In genomic region chr19:51541458-51542357, GRCh38 we compare ENCODE assay signal across 1 cellular context.
TF ChIP-seq lines count a peak whose summit lies in the region.

No MANE protein-coding gene starts in this region.

TF ChIP-seq in K562, 482 proteins besides CTCF, POLR2A, EP300 and RAD21 (continued from another document):
- TF ChIP-seq POLR2H (tag; IDR thresholded peaks at IDR 0.05; ENCODE audit: low read depth) (no peak), PHTF2 (CRISPR knock-in tag; IDR thresholded peaks at IDR 0.05) (no peak), SMARCE1 (IDR thresholded peaks at IDR 0.05) (peak; percentile 21; the same call in 1 of the 2 replicates), CXXC5 (CRISPR knock-in tag; IDR thresholded peaks at IDR 0.05) (peak; percentile 5; the same call in 1 of the 2 replicates), POU5F1 (IDR thresholded peaks at IDR 0.05; ENCODE audit: borderline replicate concordance, low read depth, low read length, partially characterized antibody) (no peak), IRF2 (CRISPR knock-in tag; IDR thresholded peaks at IDR 0.05) (no peak), ETV5 (CRISPR knock-in tag; IDR thresholded peaks at IDR 0.05; ENCODE audit: low read depth) (no peak), CBFA2T3 (IDR thresholded peaks at IDR 0.05) (peak; percentile 2; the same call in 1 of the 2 replicates), HDGF (IDR thresholded peaks at IDR 0.05) (no peak), YY1 (IDR thresholded peaks at IDR 0.05; ENCODE audit: borderline replicate concordance in 1 of 3, control insufficient read depth in 1 of 3, extremely low read depth in 1 of 3, insufficient read depth in 3 of 3, insufficient read length in 1 of 3, insufficient replicate concordance in 2 of 3, low read depth in 1 of 3, low read length in 2 of 3) (no peak), ZNF175 (CRISPR knock-in tag; IDR thresholded peaks at IDR 0.05; ENCODE audit: low read depth) (no peak), CTBP1 (IDR thresholded peaks at IDR 0.05; ENCODE audit: borderline replicate concordance) (peak; percentile 66), SOX6 (IDR thresholded peaks at IDR 0.05) (peak; percentile 23; the same call in 1 of the 2 replicates), LARP7 (IDR thresholded peaks at IDR 0.05) (no peak; the same call in 1 of the 2 replicates), NRF1 (conservative IDR thresholded peaks at IDR 0.05 in 1 of 2, IDR thresholded peaks at IDR 0.05 in 1 of 2) (peak; percentile 56 to 62; a peak in 3 of 4 replicates), BACH1 (tag; IDR thresholded peaks at IDR 0.05) (0 out of 2 replicates have a peak, but pooled peaks have one; percentile 17), E2F6 (IDR thresholded peaks at IDR 0.05; ENCODE audit: borderline replicate concordance in 1 of 2, extremely low read depth in 1 of 2, insufficient read depth in 1 of 2, insufficient read length in 1 of 2, low read depth in 1 of 2, low read length in 1 of 2, poor library complexity in 1 of 2, severe bottlenecking in 1 of 2) (peak in 1 of 2 experiments; percentile 19)
- TF ChIP-seq, protein P1, sequence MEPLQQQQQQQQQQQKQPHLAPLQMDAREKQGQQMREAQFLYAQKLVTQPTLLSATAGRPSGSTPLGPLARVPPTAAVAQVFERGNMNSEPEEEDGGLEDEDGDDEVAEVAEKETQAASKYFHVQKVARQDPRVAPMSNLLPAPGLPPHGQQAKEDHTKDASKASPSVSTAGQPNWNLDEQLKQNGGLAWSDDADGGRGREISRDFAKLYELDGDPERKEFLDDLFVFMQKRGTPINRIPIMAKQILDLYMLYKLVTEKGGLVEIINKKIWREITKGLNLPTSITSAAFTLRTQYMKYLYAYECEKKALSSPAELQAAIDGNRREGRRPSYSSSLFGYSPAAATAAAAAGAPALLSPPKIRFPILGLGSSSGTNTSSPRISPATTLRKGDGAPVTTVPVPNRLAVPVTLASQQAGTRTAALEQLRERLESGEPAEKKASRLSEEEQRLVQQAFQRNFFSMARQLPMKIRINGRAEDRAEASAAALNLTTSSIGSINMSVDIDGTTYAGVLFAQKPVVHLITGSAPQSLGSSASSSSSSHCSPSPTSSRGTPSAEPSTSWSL (CRISPR knock-in tag; IDR thresholded peaks at IDR 0.05; ENCODE audit: borderline replicate concordance): no peak
- TF ChIP-seq, protein P2, sequence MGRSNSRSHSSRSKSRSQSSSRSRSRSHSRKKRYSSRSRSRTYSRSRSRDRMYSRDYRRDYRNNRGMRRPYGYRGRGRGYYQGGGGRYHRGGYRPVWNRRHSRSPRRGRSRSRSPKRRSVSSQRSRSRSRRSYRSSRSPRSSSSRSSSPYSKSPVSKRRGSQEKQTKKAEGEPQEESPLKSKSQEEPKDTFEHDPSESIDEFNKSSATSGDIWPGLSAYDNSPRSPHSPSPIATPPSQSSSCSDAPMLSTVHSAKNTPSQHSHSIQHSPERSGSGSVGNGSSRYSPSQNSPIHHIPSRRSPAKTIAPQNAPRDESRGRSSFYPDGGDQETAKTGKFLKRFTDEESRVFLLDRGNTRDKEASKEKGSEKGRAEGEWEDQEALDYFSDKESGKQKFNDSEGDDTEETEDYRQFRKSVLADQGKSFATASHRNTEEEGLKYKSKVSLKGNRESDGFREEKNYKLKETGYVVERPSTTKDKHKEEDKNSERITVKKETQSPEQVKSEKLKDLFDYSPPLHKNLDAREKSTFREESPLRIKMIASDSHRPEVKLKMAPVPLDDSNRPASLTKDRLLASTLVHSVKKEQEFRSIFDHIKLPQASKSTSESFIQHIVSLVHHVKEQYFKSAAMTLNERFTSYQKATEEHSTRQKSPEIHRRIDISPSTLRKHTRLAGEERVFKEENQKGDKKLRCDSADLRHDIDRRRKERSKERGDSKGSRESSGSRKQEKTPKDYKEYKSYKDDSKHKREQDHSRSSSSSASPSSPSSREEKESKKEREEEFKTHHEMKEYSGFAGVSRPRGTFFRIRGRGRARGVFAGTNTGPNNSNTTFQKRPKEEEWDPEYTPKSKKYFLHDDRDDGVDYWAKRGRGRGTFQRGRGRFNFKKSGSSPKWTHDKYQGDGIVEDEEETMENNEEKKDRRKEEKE (IDR thresholded peaks at IDR 0.05; ENCODE audit: borderline replicate concordance in 1 of 2, control insufficient read depth in 1 of 2, low read depth in 2 of 2, low read length in 1 of 2): no peak
- TF ChIP-seq, protein P3, sequence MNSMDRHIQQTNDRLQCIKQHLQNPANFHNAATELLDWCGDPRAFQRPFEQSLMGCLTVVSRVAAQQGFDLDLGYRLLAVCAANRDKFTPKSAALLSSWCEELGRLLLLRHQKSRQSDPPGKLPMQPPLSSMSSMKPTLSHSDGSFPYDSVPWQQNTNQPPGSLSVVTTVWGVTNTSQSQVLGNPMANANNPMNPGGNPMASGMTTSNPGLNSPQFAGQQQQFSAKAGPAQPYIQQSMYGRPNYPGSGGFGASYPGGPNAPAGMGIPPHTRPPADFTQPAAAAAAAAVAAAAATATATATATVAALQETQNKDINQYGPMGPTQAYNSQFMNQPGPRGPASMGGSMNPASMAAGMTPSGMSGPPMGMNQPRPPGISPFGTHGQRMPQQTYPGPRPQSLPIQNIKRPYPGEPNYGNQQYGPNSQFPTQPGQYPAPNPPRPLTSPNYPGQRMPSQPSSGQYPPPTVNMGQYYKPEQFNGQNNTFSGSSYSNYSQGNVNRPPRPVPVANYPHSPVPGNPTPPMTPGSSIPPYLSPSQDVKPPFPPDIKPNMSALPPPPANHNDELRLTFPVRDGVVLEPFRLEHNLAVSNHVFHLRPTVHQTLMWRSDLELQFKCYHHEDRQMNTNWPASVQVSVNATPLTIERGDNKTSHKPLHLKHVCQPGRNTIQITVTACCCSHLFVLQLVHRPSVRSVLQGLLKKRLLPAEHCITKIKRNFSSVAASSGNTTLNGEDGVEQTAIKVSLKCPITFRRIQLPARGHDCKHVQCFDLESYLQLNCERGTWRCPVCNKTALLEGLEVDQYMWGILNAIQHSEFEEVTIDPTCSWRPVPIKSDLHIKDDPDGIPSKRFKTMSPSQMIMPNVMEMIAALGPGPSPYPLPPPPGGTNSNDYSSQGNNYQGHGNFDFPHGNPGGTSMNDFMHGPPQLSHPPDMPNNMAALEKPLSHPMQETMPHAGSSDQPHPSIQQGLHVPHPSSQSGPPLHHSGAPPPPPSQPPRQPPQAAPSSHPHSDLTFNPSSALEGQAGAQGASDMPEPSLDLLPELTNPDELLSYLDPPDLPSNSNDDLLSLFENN (IDR thresholded peaks at IDR 0.05; ENCODE audit: low read depth in 2 of 2, low read length in 2 of 2): no peak
- TF ChIP-seq, protein P4, sequence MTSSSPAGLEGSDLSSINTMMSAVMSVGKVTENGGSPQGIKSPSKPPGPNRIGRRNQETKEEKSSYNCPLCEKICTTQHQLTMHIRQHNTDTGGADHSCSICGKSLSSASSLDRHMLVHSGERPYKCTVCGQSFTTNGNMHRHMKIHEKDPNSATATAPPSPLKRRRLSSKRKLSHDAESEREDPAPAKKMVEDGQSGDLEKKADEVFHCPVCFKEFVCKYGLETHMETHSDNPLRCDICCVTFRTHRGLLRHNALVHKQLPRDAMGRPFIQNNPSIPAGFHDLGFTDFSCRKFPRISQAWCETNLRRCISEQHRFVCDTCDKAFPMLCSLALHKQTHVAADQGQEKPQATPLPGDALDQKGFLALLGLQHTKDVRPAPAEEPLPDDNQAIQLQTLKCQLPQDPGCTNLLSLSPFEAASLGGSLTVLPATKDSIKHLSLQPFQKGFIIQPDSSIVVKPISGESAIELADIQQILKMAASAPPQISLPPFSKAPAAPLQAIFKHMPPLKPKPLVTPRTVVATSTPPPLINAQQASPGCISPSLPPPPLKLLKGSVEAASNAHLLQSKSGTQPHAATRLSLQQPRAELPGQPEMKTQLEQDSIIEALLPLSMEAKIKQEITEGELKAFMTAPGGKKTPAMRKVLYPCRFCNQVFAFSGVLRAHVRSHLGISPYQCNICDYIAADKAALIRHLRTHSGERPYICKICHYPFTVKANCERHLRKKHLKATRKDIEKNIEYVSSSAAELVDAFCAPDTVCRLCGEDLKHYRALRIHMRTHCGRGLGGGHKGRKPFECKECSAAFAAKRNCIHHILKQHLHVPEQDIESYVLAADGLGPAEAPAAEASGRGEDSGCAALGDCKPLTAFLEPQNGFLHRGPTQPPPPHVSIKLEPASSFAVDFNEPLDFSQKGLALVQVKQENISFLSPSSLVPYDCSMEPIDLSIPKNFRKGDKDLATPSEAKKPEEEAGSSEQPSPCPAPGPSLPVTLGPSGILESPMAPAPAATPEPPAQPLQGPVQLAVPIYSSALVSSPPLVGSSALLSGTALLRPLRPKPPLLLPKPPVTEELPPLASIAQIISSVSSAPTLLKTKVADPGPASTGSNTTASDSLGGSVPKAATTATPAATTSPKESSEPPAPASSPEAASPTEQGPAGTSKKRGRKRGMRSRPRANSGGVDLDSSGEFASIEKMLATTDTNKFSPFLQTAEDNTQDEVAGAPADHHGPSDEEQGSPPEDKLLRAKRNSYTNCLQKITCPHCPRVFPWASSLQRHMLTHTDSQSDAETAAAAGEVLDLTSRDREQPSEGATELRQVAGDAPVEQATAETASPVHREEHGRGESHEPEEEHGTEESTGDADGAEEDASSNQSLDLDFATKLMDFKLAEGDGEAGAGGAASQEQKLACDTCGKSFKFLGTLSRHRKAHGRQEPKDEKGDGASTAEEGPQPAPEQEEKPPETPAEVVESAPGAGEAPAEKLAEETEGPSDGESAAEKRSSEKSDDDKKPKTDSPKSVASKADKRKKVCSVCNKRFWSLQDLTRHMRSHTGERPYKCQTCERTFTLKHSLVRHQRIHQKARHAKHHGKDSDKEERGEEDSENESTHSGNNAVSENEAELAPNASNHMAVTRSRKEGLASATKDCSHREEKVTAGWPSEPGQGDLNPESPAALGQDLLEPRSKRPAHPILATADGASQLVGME (CRISPR knock-in tag; IDR thresholded peaks at IDR 0.05): peak; percentile 57; the same call in 1 of the 2 replicates
